ENCODE assay signal across 9 cellular contexts in the genomic region with DNA sequence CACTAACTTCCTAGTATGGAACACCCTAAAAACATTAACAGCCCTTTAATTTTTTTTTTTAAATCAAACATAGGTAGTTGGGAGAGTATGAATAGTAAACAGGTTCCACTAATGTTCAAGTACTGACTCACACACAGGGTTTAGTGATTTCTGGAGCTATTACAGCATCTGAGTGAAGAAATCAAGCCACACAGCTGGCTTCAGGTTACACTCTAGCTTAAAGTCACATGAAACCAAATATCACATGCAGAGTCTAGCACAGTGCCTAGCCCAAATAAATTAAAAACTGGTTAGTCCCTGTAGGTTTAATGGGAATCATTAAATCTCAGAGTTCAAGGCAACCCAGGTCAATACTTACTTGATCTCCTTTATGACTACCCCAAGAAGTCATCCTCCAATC. TPM values are rescaled to one million over a fixed set of nuclear protein-coding genes. Genes with fewer than 3 reads are reported as not detected.
DNase-seq lines count a peak whose midpoint lies in the region; ATAC-seq and TF ChIP-seq lines count a peak whose summit lies in the region.
"Had no signal": no experiment of that assay in that cellular context is flagged by ENCODE, and none has a peak within 500 bp of the region (broad histone marks: within the 10 kb centered on the region; RNA-seq: fewer than 3 reads in every experiment).

No MANE protein-coding gene starts in this region.

- DNase-seq in GM04504 (ENCODE audit: low read depth) (peak; percentile 46), RPMI7951 (ENCODE audit: low read depth) (peak; percentile 6), fibroblast of peridontal ligament (ENCODE audit: extremely low read depth) (peak; percentile 91), renal cortical epithelial cell (ENCODE audit: low read depth) (peak; percentile 97), nephron progenitor cell (no peak), Right ventricle myocardium inferior (ENCODE audit: missing footprints) (no peak), dermis blood vessel endothelial cell (no peak)
- DNase-seq: head of caudate nucleus, NCI-H2029 had no signal

- peaks cover 21% of the 10 kb centered on the region for H3K4me1 Mint-ChIP-seq in nephron progenitor cell

- H3K27ac Mint-ChIP-seq in nephron progenitor cell: no peak overlapping the region

- H3K27me3 Mint-ChIP-seq in nephron progenitor cell (ENCODE audit: low read depth, poor library complexity): no peaks in the 10 kb centered on the region

- H3K9me3 Mint-ChIP-seq in nephron progenitor cell: peaks cover under 1% of the 10 kb centered on the region

- peaks cover 56% of the 10 kb centered on the region for H3K36me3 Mint-ChIP-seq in nephron progenitor cell (ENCODE audit: low read depth)

- intact Hi-C loops in Right ventricle myocardium inferior (cut with DNase I): no loop called here

- ATAC-seq in Right ventricle myocardium inferior: no peak

- no peak for TF ChIP-seq CTCF in nephron progenitor cell (IDR thresholded peaks at IDR 0.05)

- H3K4me3 Mint-ChIP-seq in nephron progenitor cell: no peak overlapping the region

RNA-seq across cellular contexts. Expression of a gene that starts 11.6 kb away (rescaled TPM):
- 4.8 and 6.4 TPM in 2 replicates for total RNA-seq in RPMI7951 (2014; rRNA removed; shearing (Covaris generic))
- total RNA-seq in renal cortical epithelial cell (14.6 and 25.3 TPM in 2 replicates), Right ventricle myocardium inferior (19.0 TPM), dermis blood vessel endothelial cell (5.4 and 6.0 TPM in 2 replicates)

Comparison
In these comparisons a context has a peak if more than half of its experiments do, and no peak if none do; other contexts are left out.
1. DNase-seq: peak in GM04504 (single experiment), RPMI7951 (single experiment), fibroblast of peridontal ligament (single experiment) and renal cortical epithelial cell (single experiment); none in nephron progenitor cell (single experiment), Right ventricle myocardium inferior (single experiment) and dermis blood vessel endothelial cell (single experiment).